8 cellular contexts compared by ENCODE assay signal in the genomic region with DNA sequence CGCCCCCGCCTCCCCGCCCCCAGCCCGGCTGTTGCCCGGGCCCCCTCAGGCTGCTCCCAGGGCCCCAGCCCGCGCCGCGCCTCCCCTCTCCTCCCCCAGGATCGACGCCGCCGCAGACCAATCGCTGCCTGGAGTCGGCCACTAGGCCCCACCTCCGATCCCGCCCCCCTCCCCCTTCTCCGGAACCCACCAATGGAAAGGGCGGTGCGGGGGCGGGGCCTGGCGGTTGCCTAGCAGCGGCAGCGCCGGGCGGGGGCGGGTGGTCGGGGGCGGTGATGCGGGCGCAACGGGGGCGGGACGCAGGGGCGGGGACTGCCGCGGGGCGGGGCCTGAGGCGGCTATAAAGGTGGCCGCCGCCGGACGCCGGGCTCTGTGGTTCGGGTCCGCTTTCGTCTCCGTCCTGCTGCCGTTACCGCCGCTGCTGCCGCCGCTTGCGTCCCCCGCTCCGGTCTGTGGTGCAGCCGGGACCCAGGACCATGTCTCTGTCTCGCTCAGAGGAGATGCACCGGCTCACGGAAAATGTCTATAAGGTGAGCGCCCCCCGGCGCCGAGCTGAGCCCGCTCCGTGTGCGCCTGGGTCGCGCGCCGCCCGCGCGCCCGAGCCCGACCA. TPM values are rescaled to one million over a fixed set of nuclear protein-coding genes. Genes with fewer than 3 reads are reported as not detected.
A peak's percentile ranks its signal among the peaks of the same experiment; 100 is the strongest.
DNase-seq lines count a peak whose midpoint lies in the region; ATAC-seq and TF ChIP-seq lines count a peak whose summit lies in the region.

A gene with protein sequence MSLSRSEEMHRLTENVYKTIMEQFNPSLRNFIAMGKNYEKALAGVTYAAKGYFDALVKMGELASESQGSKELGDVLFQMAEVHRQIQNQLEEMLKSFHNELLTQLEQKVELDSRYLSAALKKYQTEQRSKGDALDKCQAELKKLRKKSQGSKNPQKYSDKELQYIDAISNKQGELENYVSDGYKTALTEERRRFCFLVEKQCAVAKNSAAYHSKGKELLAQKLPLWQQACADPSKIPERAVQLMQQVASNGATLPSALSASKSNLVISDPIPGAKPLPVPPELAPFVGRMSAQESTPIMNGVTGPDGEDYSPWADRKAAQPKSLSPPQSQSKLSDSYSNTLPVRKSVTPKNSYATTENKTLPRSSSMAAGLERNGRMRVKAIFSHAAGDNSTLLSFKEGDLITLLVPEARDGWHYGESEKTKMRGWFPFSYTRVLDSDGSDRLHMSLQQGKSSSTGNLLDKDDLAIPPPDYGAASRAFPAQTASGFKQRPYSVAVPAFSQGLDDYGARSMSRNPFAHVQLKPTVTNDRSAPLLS (plus strand): TSS at position 373 of the 610 bp plus-strand sequence. CDS start 104 bp downstream, at position 477.

- DNase-seq in COR-L47 (lab: John Stamatoyannopoulos, UW) (peak; percentile 94), KBM-7 (peak; percentile 79), Panc1 (ENCODE audit: low read depth, low spot score) (no peak), activated T-helper 1 cell treated with Interleukin-2 at 50 U/mL for 16 hours (ENCODE audit: low read depth) (peak; percentile 96), esophagus squamous epithelium (lab: John Stamatoyannopoulos, UW) (peak; percentile 82), myocyte (ENCODE audit: low read depth) (peak; percentile 94)
- DNase-seq in stimulated activated CD8-positive, alpha-beta memory T cell treated with anti-CD3 and anti-CD28 coated beads, Interleukin-7, amount 100 ng/mL, for 1 hour (ENCODE audit: low read depth in 2 of 2), result peak; percentile 97 to 99

- H3K27me3 ChIP-seq in Panc1 (ENCODE audit: control insufficient read depth, insufficient read depth, low read length) (no peaks in the 10 kb centered on the region), esophagus squamous epithelium (no peaks in the 10 kb centered on the region)

- H3K4me1 ChIP-seq in Panc1 (ENCODE audit: control insufficient read depth, insufficient read depth, low read length), result peaks cover 29% of the 10 kb centered on the region
- H3K4me1 ChIP-seq in esophagus squamous epithelium, result peaks cover 38 to 79% (median 43%) of the 10 kb centered on the region in 3 donors

- H3K27ac ChIP-seq in Panc1 (ENCODE audit: low read length) (peak within 1 kb of the TSS; percentile 99), esophagus squamous epithelium (peak within 1 kb of the TSS; percentile 85 to 92 (median 90))

- intact Hi-C loops in Panc1 (cut with micrococcal nuclease; ENCODE audit: unreplicated experiment), result loop anchor here (5.0 kb wide), 1 partner anchor 62 kb away; no protein-coding TSS in a partner anchor
- intact Hi-C loops in esophagus squamous epithelium (cut with DNase I), result no loop called here

- H3K4me3 ChIP-seq in Panc1 (ENCODE audit: low read depth in 2 of 2, low read length in 2 of 2), result peak within 1 kb of the TSS; percentile 60 to 87
- peak within 1 kb of the TSS; percentile 55 to 89 (median 79) for H3K4me3 ChIP-seq in esophagus squamous epithelium

- peak in 3 of 4 donors; percentile 37 to 98 (median 98) for TF ChIP-seq POLR2A in esophagus squamous epithelium (IDR thresholded peaks at IDR 0.05)

- POLR2A ChIA-PET in Panc1 (lab: Charles Lee), result no interaction called here

- H3K36me3 ChIP-seq in Panc1 (ENCODE audit: control insufficient read depth, insufficient read depth, low read length) (peaks cover 7% of the 10 kb centered on the region; the same call in 1 of the 2 replicates), esophagus squamous epithelium (peaks cover 0 to 17% (median 0%) of the 10 kb centered on the region in 3 donors)

- BruUV-seq in Panc1 (replicated peaks; lab: Mats Ljungman, UMichigan), result no TSS peak

- no CpG with 5 or more reads among the region's 76 CpGs for WGBS in esophagus squamous epithelium, 2 donors

- CTCF ChIA-PET in Panc1 (lab: Charles Lee), result no interaction called here

- in situ Hi-C loops in KBM-7 (cut with MboI; ENCODE audit: low pct_unique_long_range_greater_than_20kb, low sequenced_read_pairs), result no loop called here
- in situ Hi-C loops in Panc1 (cut with HindIII; ENCODE audit: low pct_unique_long_range_greater_than_20kb, low sequenced_read_pairs), result no loop called here

- no peak for TF ChIP-seq CTCF in Panc1 (IDR thresholded peaks at IDR 0.05)
- TF ChIP-seq CTCF in esophagus squamous epithelium (IDR thresholded peaks at IDR 0.05), result no peak

- ATAC-seq in GM21423 (IDR thresholded peaks at IDR 0.05; ENCODE audit: unreplicated experiment) (peak; percentile 73), Panc1 (peak; percentile 82)

- H3K9me3 ChIP-seq in Panc1 (ENCODE audit: control insufficient read depth, insufficient read depth, low read depth, low read length), result no peaks in the 10 kb centered on the region
- no peaks in the 10 kb centered on the region for H3K9me3 ChIP-seq in esophagus squamous epithelium

RNA-seq across cellular contexts. Expression of the gene that starts here (rescaled TPM):
- total RNA-seq in Panc1 (2021; ENCODE audit: unreplicated experiment), result 125 TPM
- polyA plus RNA-seq in Panc1 (2012; ENCODE audit: insufficient read length), result 117 TPM
- 100 to 1,000 TPM in 3 of 4 donors, 10 to 100 TPM in 1; 87.8 to 175 (median 105) TPM for total RNA-seq in esophagus squamous epithelium
- 27.4 and 41.1 TPM in 2 replicates for total RNA-seq in myocyte
- polyA plus RNA-seq in myocyte (2012), result 102 TPM
